In the genomic region with DNA sequence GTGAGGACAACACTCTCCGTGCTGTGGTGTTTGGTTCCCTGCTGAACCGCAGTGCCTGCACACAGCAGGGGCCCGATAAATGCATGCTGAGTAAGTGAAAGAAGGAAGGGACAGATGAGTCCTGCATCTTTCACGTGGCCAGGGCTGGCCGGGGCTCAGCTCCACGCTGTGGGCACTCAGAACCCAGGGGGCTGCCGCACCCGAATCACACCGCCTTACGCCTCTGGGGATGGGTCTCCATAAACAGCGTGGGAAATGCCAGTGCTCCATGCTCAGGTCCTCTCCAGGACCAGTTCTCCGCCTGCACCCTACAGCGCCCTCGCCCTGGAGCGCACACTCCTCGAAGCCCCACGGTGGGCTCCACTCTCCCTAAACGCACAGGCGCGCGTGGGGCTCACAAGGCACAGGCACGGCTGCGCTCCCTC, we compare ENCODE assay signal across 11 cellular contexts. TPM values are rescaled to one million over a fixed set of nuclear protein-coding genes. Genes with fewer than 3 reads are reported as not detected.
DNase-seq lines count a peak whose midpoint lies in the region; ATAC-seq and TF ChIP-seq lines count a peak whose summit lies in the region.
"Had no signal": no experiment of that assay in that cellular context is flagged by ENCODE, and none has a peak within 500 bp of the region (broad histone marks: within the 10 kb centered on the region; RNA-seq: fewer than 3 reads in every experiment).

No MANE protein-coding gene starts in this region.

- H3K4me1 ChIP-seq in right lobe of liver = peaks cover 0 to 4% (median 0%) of the 10 kb centered on the region in 4 donors
- H3K4me1 ChIP-seq in suprapubic skin = peaks cover 20% of the 10 kb centered on the region

- no peaks in the 10 kb centered on the region for H3K9me3 Mint-ChIP-seq in activated naive CD4-positive, alpha-beta T cell treated with anti-CD3 and anti-CD28 coated beads, Interleukin-2, amount 50 U/mL, for 24 hours

- no peaks in the 10 kb centered on the region for H3K36me3 ChIP-seq in right lobe of liver
- H3K36me3 ChIP-seq in suprapubic skin = no peaks in the 10 kb centered on the region
- H3K36me3 ChIP-seq: MG63 had no signal

- TF ChIP-seq POLR2A in right lobe of liver (IDR thresholded peaks at IDR 0.05) = no peak
- TF ChIP-seq POLR2A in suprapubic skin (IDR thresholded peaks at IDR 0.05) = no peak

- H3K27me3 ChIP-seq in right lobe of liver = peaks cover 0 to 15% of the 10 kb centered on the region in 2 donors
- H3K27me3 ChIP-seq in suprapubic skin = peaks cover 51% of the 10 kb centered on the region
- H3K27me3 ChIP-seq: MG63 had no signal

- DNase-seq in NCI-H1417 (lab: John Stamatoyannopoulos, UW) = peak in 2 of 3 experiments; percentile 29 to 42
- no peak for DNase-seq in NCI-H1417 treated with DMSO at 0.1 percent for 48 hours (lab: John Stamatoyannopoulos, UW)
- peak in 1 of 3 donors; percentile 53 for DNase-seq in right lobe of liver
- DNase-seq in suprapubic skin (ENCODE audit: low spot score in 2 of 2) = peak in 1 of 2 donors; percentile 48
- no peak for DNase-seq in SK-N-DZ (ENCODE audit: low spot score)
- DNase-seq in AG08396 (ENCODE audit: low spot score) = no peak
- no peak for DNase-seq in HuH-7.5 (ENCODE audit: low spot score)
- DNase-seq: MG63 had no signal

- H3K27me3 Mint-ChIP-seq in activated naive CD4-positive, alpha-beta T cell treated with anti-CD3 and anti-CD28 coated beads, Interleukin-2, amount 50 U/mL, for 24 hours = peaks cover 12% of the 10 kb centered on the region

- H3K4me3 Mint-ChIP-seq in activated naive CD4-positive, alpha-beta T cell treated with anti-CD3 and anti-CD28 coated beads, Interleukin-2, amount 50 U/mL, for 24 hours = peak overlapping the region; percentile 62

- H3K36me3 Mint-ChIP-seq in activated naive CD4-positive, alpha-beta T cell treated with anti-CD3 and anti-CD28 coated beads, Interleukin-2, amount 50 U/mL, for 24 hours = no peaks in the 10 kb centered on the region

- WGBS in right lobe of liver (ENCODE audit: insufficient coverage, low coverage, low lambda C conversion rate, missing lambda C conversion rate) = 0% methylated on average over 3 of the region's 23 CpGs
- 28% methylated on average over 4 of the region's 23 CpGs for WGBS in suprapubic skin

- H3K4me1 Mint-ChIP-seq in activated naive CD4-positive, alpha-beta T cell treated with anti-CD3 and anti-CD28 coated beads, Interleukin-2, amount 50 U/mL, for 24 hours = peaks cover 19% of the 10 kb centered on the region

- H3K9me3 ChIP-seq in right lobe of liver = no peaks in the 10 kb centered on the region
- H3K9me3 ChIP-seq in suprapubic skin = no peaks in the 10 kb centered on the region
- H3K9me3 ChIP-seq: MG63 had no signal

- TF ChIP-seq EP300 in suprapubic skin (IDR thresholded peaks at IDR 0.05) = no peak

- H3K4me3 ChIP-seq in right lobe of liver (peak overlapping the region in 2 of 3 donors; percentile 11 to 41), suprapubic skin (peak overlapping the region; percentile 45)
- H3K4me3 ChIP-seq: GM12878, MG63 had no signal

- H3K27ac ChIP-seq in right lobe of liver (no peak overlapping the region), suprapubic skin (no peak overlapping the region)

- no peak for ATAC-seq in right lobe of liver

- intact Hi-C loops in right lobe of liver (cut with DNase I) = no loop called here

- H3K27ac Mint-ChIP-seq in activated naive CD4-positive, alpha-beta T cell treated with anti-CD3 and anti-CD28 coated beads, Interleukin-2, amount 50 U/mL, for 24 hours = no peak overlapping the region

- TF ChIP-seq CTCF in right lobe of liver (IDR thresholded peaks at IDR 0.05) = no peak
- no peak for TF ChIP-seq CTCF in suprapubic skin (IDR thresholded peaks at IDR 0.05)

RNA-seq across cellular contexts. Expression of gene RASGEF1A, which starts 38.1 kb away (rescaled TPM):
- total RNA-seq in right lobe of liver (under 1 TPM; 0.05 to 0.30 (median 0.12) TPM), suprapubic skin (1 to 10 TPM in 1 of 4 donors, under 1 TPM in 3; 0.59 to 2.6 (median 0.79) TPM)
- polyA plus RNA-seq in SK-N-DZ (2014; cell fraction: cytosol; rRNA removed) = 0.12 TPM in 1 of 2 replicates, not detected in the other
- 2.3 and 2.8 TPM in 2 replicates for polyA plus RNA-seq in SK-N-DZ (2014; cell fraction: nucleus; rRNA removed)
- total RNA-seq: A172 had no signal

Comparison
In these comparisons a context has a peak if more than half of its experiments do, and no peak if none do; other contexts are left out.
1. DNase-seq: peak in NCI-H1417 (2 of 3); none in NCI-H1417 treated with DMSO at 0.1 percent for 48 hours (single experiment), SK-N-DZ (single experiment), AG08396 (single experiment) and HuH-7.5 (single experiment).